1 cellular context compared by ENCODE assay signal in the genomic region with DNA sequence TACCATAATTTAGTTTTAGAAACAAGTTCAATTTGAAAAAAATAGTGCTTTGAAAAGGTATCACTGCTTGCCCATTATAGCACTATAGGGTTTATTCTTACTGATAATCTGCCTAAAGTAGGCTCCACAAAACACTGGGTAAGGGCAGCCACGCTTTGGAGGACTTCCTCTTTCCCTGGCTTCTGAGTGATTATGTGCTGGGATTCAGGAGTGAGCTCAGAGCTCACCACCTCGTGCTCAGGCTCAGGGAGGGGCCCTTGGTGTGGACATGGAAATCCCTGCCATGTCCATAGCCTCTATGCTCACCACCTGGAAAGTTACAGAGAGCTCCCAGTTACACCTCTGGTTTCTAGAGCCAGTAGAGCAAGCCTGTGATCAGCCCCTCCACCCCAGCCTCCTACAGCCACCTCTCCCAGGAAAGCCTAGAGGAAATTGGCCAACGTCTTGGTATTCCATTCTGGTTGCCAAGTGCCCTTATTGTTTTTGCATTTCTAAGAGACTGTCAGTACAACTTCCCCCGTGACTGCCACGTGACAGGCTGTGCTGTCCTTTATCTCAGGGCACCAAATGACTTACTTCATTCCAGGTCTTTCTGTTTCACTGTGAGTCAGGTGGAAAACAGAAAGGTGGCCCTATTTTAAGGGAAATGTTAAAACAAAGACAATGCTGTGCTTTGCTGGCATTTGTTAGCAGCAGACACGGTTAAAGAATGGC.
TF ChIP-seq lines count a peak whose summit lies in the region.

No MANE protein-coding gene starts in this region.

TF ChIP-seq in endothelial cell of umbilical vein, 7 proteins besides CTCF, POLR2A, EP300 and RAD21 (continued from another document):
- TF ChIP-seq GATA2 (IDR thresholded peaks at IDR 0.05; ENCODE audit: insufficient read depth, insufficient read length, low read depth, low read length) (no peak), FOS (IDR thresholded peaks at IDR 0.05; ENCODE audit: borderline replicate concordance, insufficient read depth, low read length) (no peak)
- TF ChIP-seq, protein P1, sequence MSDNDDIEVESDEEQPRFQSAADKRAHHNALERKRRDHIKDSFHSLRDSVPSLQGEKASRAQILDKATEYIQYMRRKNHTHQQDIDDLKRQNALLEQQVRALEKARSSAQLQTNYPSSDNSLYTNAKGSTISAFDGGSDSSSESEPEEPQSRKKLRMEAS (IDR thresholded peaks at IDR 0.05; ENCODE audit: insufficient read depth, insufficient read length): no peak
